Comparison of ENCODE assay signal across 8 cellular contexts in the genomic region with DNA sequence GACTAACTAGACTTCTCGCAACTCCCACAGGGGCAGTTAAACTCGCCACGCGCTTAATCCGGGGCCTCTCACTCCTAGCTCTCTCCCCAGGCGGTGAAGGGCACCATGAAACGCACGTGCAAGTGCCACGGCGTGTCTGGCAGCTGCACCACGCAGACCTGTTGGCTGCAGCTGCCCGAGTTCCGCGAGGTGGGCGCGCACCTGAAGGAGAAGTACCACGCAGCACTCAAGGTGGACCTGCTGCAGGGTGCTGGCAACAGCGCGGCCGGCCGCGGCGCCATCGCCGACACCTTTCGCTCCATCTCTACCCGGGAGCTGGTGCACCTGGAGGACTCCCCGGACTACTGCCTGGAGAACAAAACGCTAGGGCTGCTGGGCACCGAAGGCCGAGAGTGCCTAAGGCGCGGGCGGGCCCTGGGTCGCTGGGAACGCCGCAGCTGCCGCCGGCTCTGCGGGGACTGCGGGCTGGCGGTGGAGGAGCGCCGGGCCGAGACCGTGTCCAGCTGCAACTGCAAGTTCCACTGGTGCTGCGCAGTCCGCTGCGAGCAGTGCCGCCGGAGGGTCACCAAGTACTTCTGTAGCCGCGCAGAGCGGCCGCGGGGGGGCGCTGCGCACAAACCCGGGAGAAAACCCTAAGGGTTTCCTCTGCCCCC. TPM values are rescaled to one million over a fixed set of nuclear protein-coding genes. Genes with fewer than 3 reads are reported as not detected.
DNase-seq lines count a peak whose midpoint lies in the region; ATAC-seq and TF ChIP-seq lines count a peak whose summit lies in the region.

No MANE protein-coding gene starts in this region.

- H3K27me3 ChIP-seq in lower lobe of right lung (ENCODE audit: low read depth) = peaks cover 34% of the 10 kb centered on the region

- no peaks in the 10 kb centered on the region for H3K9me3 ChIP-seq in lower lobe of right lung

- H3K4me1 ChIP-seq in lower lobe of right lung = peaks cover 16% of the 10 kb centered on the region

- no peak overlapping the region for H3K27ac ChIP-seq in lower lobe of right lung

- intact Hi-C loops in lower lobe of right lung (cut with DNase I) = no loop called here

- peak; percentile 83 for TF ChIP-seq CTCF in lower lobe of right lung (IDR thresholded peaks at IDR 0.05)

- peak; percentile 76 for DNase-seq in EL
- peak; percentile 84 for DNase-seq in NCI-H748 (lab: John Stamatoyannopoulos, UW; ENCODE audit: unreplicated experiment)
- DNase-seq in activated CD8-positive, alpha-beta memory T cell treated with anti-CD3 and anti-CD28 coated beads for 1 hour (ENCODE audit: extremely low read depth in 1 of 2, low read depth in 1 of 2) = peak; percentile 18 to 46
- peak; percentile 44 for DNase-seq in effector CD8-positive, alpha-beta T cell (lab: John Stamatoyannopoulos, UW)
- DNase-seq in lower lobe of right lung = peak; percentile 84
- DNase-seq in stimulated activated CD4-positive, alpha-beta T cell treated with anti-CD3 and anti-CD28 coated beads, Interleukin-4, amount 100 ng/mL, for 1 hour = peak; percentile 68

- peaks cover 5% of the 10 kb centered on the region for H3K36me3 ChIP-seq in lower lobe of right lung

- peak overlapping the region; percentile 58 for H3K4me3 ChIP-seq in lower lobe of right lung

- ATAC-seq in HG02981 (IDR thresholded peaks at IDR 0.05; ENCODE audit: unreplicated experiment) = peak; percentile 49
- peak; percentile 93 to 94 for ATAC-seq in lower lobe of right lung
- no peak for ATAC-seq in HG03469 (IDR thresholded peaks at IDR 0.05; ENCODE audit: unreplicated experiment)

RNA-seq across cellular contexts. Expression of gene WNT8B, which starts 19.5 kb away (rescaled TPM):
- 0.18 TPM for total RNA-seq in lower lobe of right lung

RNA-seq across cellular contexts. Expression of gene SEC31B, which starts 37.4 kb away (rescaled TPM):
- total RNA-seq in lower lobe of right lung = 16.0 TPM

RNA-seq across cellular contexts. Expression of gene NDUFB8, which starts 47.4 kb away (rescaled TPM):
- total RNA-seq in lower lobe of right lung = 119 TPM

RNA-seq across cellular contexts. Expression of gene HIF1AN, which starts 53.4 kb away (rescaled TPM):
- total RNA-seq in lower lobe of right lung = 35.6 TPM

Comparison
In these comparisons a context has a peak if more than half of its experiments do, and no peak if none do; other contexts are left out.
1. DNase-seq: peak in every context shown above with its lines; median percentile 84 in NCI-H748; 84 in lower lobe of right lung; 76 in EL; 68 in stimulated activated CD4-positive, alpha-beta T cell treated with anti-CD3 and anti-CD28 coated beads, Interleukin-4, amount 100 ng/mL, for 1 hour; 44 in effector CD8-positive, alpha-beta T cell; 32 in activated CD8-positive, alpha-beta memory T cell treated with anti-CD3 and anti-CD28 coated beads for 1 hour.